17 cellular contexts compared by ENCODE assay signal in genomic region chr2:85250045-85250444, GRCh38.
DNase-seq lines count a peak whose midpoint lies in the region; ATAC-seq, FAIRE-seq and TF ChIP-seq lines count a peak whose summit lies in the region.
"Had no signal": no experiment of that assay in that cellular context is flagged by ENCODE, and none has a peak within 500 bp of the region (broad histone marks: within the 10 kb centered on the region; RNA-seq: fewer than 3 reads in every experiment).

No MANE protein-coding gene starts in this region.

- 47% methylated on average over 2 of the region's 2 CpGs for WGBS in liver
- WGBS in HepG2 (ENCODE audit: low lambda C conversion rate), result 9% methylated on average over 2 of the region's 2 CpGs
- WGBS in SK-N-SH (ENCODE audit: low lambda C conversion rate), result 91% methylated on average over 2 of the region's 2 CpGs

- H3K9ac ChIP-seq in liver (ENCODE audit: low read depth in 1 of 2, low read length in 2 of 2) (no peak overlapping the region), HepG2 (ENCODE audit: insufficient read depth, low read depth, low read length) (no peak overlapping the region), SK-N-SH (no peak overlapping the region)

- no peak for TF ChIP-seq POLR2A in HepG2 (IDR thresholded peaks at IDR 0.05; ENCODE audit: insufficient read depth in 1 of 2, low read depth in 2 of 2, low read length in 2 of 2)

- H3K9me3 ChIP-seq in liver (ENCODE audit: control insufficient read depth in 4 of 4, low read length in 3 of 4) (no peaks in the 10 kb centered on the region), HepG2 (ENCODE audit: low read length) (no peaks in the 10 kb centered on the region), SK-N-SH (no peaks in the 10 kb centered on the region)
- H3K9me3 ChIP-seq: prostate gland, testis had no signal

- H3K27ac ChIP-seq in liver (ENCODE audit: low read depth in 1 of 2, low read length in 2 of 2) (no peak overlapping the region), HepG2 (ENCODE audit: extremely low read length, insufficient read depth, low read length) (no peak overlapping the region), SK-N-SH (ENCODE audit: low read depth in 2 of 2, low read length in 1 of 2) (no peak overlapping the region)
- H3K27ac ChIP-seq: testis had no signal

- no TSS peak for BruUV-seq in HepG2 (replicated peaks; lab: Mats Ljungman, UMichigan)

- H3K27me3 ChIP-seq in liver (ENCODE audit: control insufficient read depth in 4 of 4, insufficient read depth in 4 of 4, low read length in 3 of 4) (no peaks in the 10 kb centered on the region), HepG2 (ENCODE audit: control insufficient read depth in 1 of 2, insufficient read depth in 2 of 2, low read length in 2 of 2) (peaks cover 0 to 55% of the 10 kb centered on the region in 2 experiments; a peak in 4 of 5 replicates), SK-N-SH (ENCODE audit: insufficient read depth) (no peaks in the 10 kb centered on the region)
- H3K27me3 ChIP-seq: testis had no signal

- no peak overlapping the region for H3K4me3 Mint-ChIP-seq in endothelial cell (ENCODE audit: unreplicated experiment)
- H3K4me3 Mint-ChIP-seq: activated naive CD8-positive, alpha-beta T cell treated with anti-CD3 and anti-CD28 coated beads, Interleukin-2, amount 10 ng/mL, durations not matched to agents 7 days and 5 days; activated T-cell treated with anti-CD3 and anti-CD28 coated beads, Interleukin-2, amount 50 U/mL, for 24 hours; central memory CD8-positive, alpha-beta T cell had no signal

- no peak for FAIRE-seq in HepG2 (lab: Jason Lieb, UNC)

- peaks cover 7% of the 10 kb centered on the region for H3F3A ChIP-seq in SK-N-SH (replicated peaks; ENCODE audit: insufficient read depth)

- CTCF ChIA-PET in HepG2 (lab: Yijun Ruan, JAX; ENCODE audit: low intra/inter-chr PET ratio, low total read pairs), result no interaction called here
- CTCF ChIA-PET in SK-N-SH (lab: Yijun Ruan, JAX), result interaction anchor here (1.2 to 3.9 kb wide), 7 partner anchors 17 to 324 kb away, joined by 3 to 17 read pairs (median 5); no protein-coding TSS in a partner anchor

- peak overlapping the region; percentile 94 for H3K27ac Mint-ChIP-seq in endothelial cell (ENCODE audit: unreplicated experiment)
- H3K27ac Mint-ChIP-seq: activated naive CD8-positive, alpha-beta T cell treated with anti-CD3 and anti-CD28 coated beads, Interleukin-2, amount 10 ng/mL, durations not matched to agents 7 days and 5 days; activated T-cell treated with anti-CD3 and anti-CD28 coated beads, Interleukin-2, amount 50 U/mL, for 24 hours had no signal

- TF ChIP-seq CTCF in liver (IDR thresholded peaks at IDR 0.05; ENCODE audit: low read depth, low read length, missing input control) (no peak), HepG2 (CRISPR knock-in tag; IDR thresholded peaks at IDR 0.05) (no peak), endothelial cell (IDR thresholded peaks at IDR 0.05; ENCODE audit: unreplicated experiment) (no peak), SK-N-SH (IDR thresholded peaks at IDR 0.05) (no peak)

- no peaks in the 10 kb centered on the region for H3K36me3 Mint-ChIP-seq in endothelial cell (ENCODE audit: low read depth, unreplicated experiment)
- H3K36me3 Mint-ChIP-seq: activated naive CD8-positive, alpha-beta T cell treated with anti-CD3 and anti-CD28 coated beads, Interleukin-2, amount 10 ng/mL, durations not matched to agents 7 days and 5 days had no signal

- no peaks in the 10 kb centered on the region for H4K20me1 ChIP-seq in HepG2 (ENCODE audit: insufficient read depth, low read length)
- no peaks in the 10 kb centered on the region for H4K20me1 ChIP-seq in SK-N-SH (ENCODE audit: insufficient read depth)

- H3K9me2 ChIP-seq in SK-N-SH, result no peaks in the 10 kb centered on the region

- TF ChIP-seq RAD21 in liver (IDR thresholded peaks at IDR 0.05), result peak in 1 of 2 donors; percentile 31
- no peak for TF ChIP-seq RAD21 in HepG2 (CRISPR knock-in tag; IDR thresholded peaks at IDR 0.05)
- TF ChIP-seq RAD21 in SK-N-SH (IDR thresholded peaks at IDR 0.05; ENCODE audit: low read length), result no peak

- H3K4me1 ChIP-seq in liver (ENCODE audit: control insufficient read depth in 4 of 4, insufficient read depth in 4 of 4, low read length in 3 of 4) (peaks cover 3 to 16% (median 14%) of the 10 kb centered on the region in 4 donors), HepG2 (ENCODE audit: insufficient read depth, low read length) (no peaks in the 10 kb centered on the region), SK-N-SH (ENCODE audit: control insufficient read depth in 1 of 2, insufficient read depth in 2 of 2, low read depth in 1 of 2, low read length in 1 of 2) (peaks cover 41 to 44% of the 10 kb centered on the region in 2 experiments)
- H3K4me1 ChIP-seq: prostate gland had no signal

- DNase-seq in HepG2 (ENCODE audit: low spot score) (no peak), endothelial cell (ENCODE audit: low spot score) (no peak), myocyte (ENCODE audit: low read depth) (peak; percentile 33), SK-N-SH (no peak), CD1c-positive myeloid dendritic cell (ENCODE audit: extremely low spot score) (no peak), KBM-7 (no peak)
- DNase-seq: activated CD4-positive, alpha-beta T cell treated with anti-CD3 and anti-CD28 coated beads, Interleukin-2, amount 50 U/mL, for 4 hours; activated naive CD8-positive, alpha-beta T cell treated with anti-CD3 and anti-CD28 coated beads, Interleukin-2, amount 10 ng/mL, durations not matched to agents 7 days and 5 days; activated T-cell treated with anti-CD3 and anti-CD28 coated beads, Interleukin-2, amount 50 U/mL, for 24 hours; islet precursor cell; MV-4-11; SIG-M5; testis had no signal

- in situ Hi-C loops in HepG2 (cut with HindIII; ENCODE audit: extremely low pct_ligation_motif_present, low pct_unique_long_range_greater_than_20kb) (no loop called here), KBM-7 (cut with MboI; ENCODE audit: low pct_unique_long_range_greater_than_20kb, low sequenced_read_pairs) (no loop called here)

- no peak overlapping the region for H3K4me2 ChIP-seq in HepG2 (ENCODE audit: low read depth, low read length)
- H3K4me2 ChIP-seq in SK-N-SH, result no peak overlapping the region

- H3K9me3 Mint-ChIP-seq in endothelial cell (ENCODE audit: unreplicated experiment), result no peaks in the 10 kb centered on the region
- H3K9me3 Mint-ChIP-seq: activated naive CD8-positive, alpha-beta T cell treated with anti-CD3 and anti-CD28 coated beads, Interleukin-2, amount 10 ng/mL, durations not matched to agents 7 days and 5 days; activated T-cell treated with anti-CD3 and anti-CD28 coated beads, Interleukin-2, amount 50 U/mL, for 24 hours; central memory CD8-positive, alpha-beta T cell had no signal

- intact Hi-C loops in HepG2 (cut with micrococcal nuclease; ENCODE audit: unreplicated experiment), result no loop called here

- ATAC-seq in HepG2, result no peak
- no peak for ATAC-seq in GM19452 (IDR thresholded peaks at IDR 0.05; ENCODE audit: unreplicated experiment)

- H3K4me1 Mint-ChIP-seq in endothelial cell (ENCODE audit: unreplicated experiment), result peaks cover 82% of the 10 kb centered on the region
- H3K4me1 Mint-ChIP-seq: activated naive CD8-positive, alpha-beta T cell treated with anti-CD3 and anti-CD28 coated beads, Interleukin-2, amount 10 ng/mL, durations not matched to agents 7 days and 5 days; central memory CD8-positive, alpha-beta T cell had no signal

- no peak overlapping the region for H3K4me3 ChIP-seq in liver (ENCODE audit: low read depth in 1 of 3, low read length in 3 of 3)
- H3K4me3 ChIP-seq in HepG2 (replicated peaks in 1 of 3; ENCODE audit: insufficient read depth in 1 of 3, low read depth in 2 of 3, low read length in 3 of 3), result no peak overlapping the region
- no peak overlapping the region for H3K4me3 ChIP-seq in SK-N-SH (ENCODE audit: low read depth in 2 of 2, low read length in 1 of 2)
- H3K4me3 ChIP-seq: prostate gland, testis had no signal

- H3K36me3 ChIP-seq in liver (ENCODE audit: control insufficient read depth in 4 of 4, insufficient read depth in 3 of 4, low read depth in 1 of 4, low read length in 3 of 4) (no peaks in the 10 kb centered on the region), HepG2 (replicated peaks in 1 of 2; ENCODE audit: control insufficient read depth in 1 of 2, insufficient read depth in 2 of 2, low read length in 2 of 2) (no peaks in the 10 kb centered on the region), SK-N-SH (replicated peaks in 1 of 2; ENCODE audit: control insufficient read depth in 1 of 2, insufficient read depth in 2 of 2, low read length in 1 of 2) (no peaks in the 10 kb centered on the region)
- H3K36me3 ChIP-seq: prostate gland had no signal

- POLR2A ChIA-PET in HepG2 (lab: Yijun Ruan, JAX) (no interaction called here), SK-N-SH (lab: Yijun Ruan, JAX) (no interaction called here)

- no peak overlapping the region for H2AFZ ChIP-seq in HepG2 (ENCODE audit: low read length)
- no peak overlapping the region for H2AFZ ChIP-seq in SK-N-SH (ENCODE audit: low read depth)

- TF ChIP-seq EP300 in HepG2 (IDR thresholded peaks at IDR 0.05; ENCODE audit: low read depth in 2 of 2, low read length in 2 of 2) (no peak), HepG2 (CRISPR knock-in tag; IDR thresholded peaks at IDR 0.05; ENCODE audit: borderline replicate concordance) (no peak), SK-N-SH (IDR thresholded peaks at IDR 0.05; ENCODE audit: borderline replicate concordance in 1 of 2, low read depth in 1 of 2, low read length in 1 of 2) (no peak)

- H3K79me2 ChIP-seq in HepG2 (ENCODE audit: insufficient read depth, low read length) (no peaks in the 10 kb centered on the region), SK-N-SH (ENCODE audit: insufficient read depth) (no peaks in the 10 kb centered on the region; the same call in 1 of the 2 replicates)

- peaks cover 17% of the 10 kb centered on the region for H3K27me3 Mint-ChIP-seq in endothelial cell (ENCODE audit: unreplicated experiment)
- H3K27me3 Mint-ChIP-seq: activated T-cell treated with anti-CD3 and anti-CD28 coated beads, Interleukin-2, amount 50 U/mL, for 24 hours had no signal

TF ChIP-seq in liver, 16 proteins besides CTCF, POLR2A, EP300 and RAD21 (continues in another document):
- TF ChIP-seq GABPA (IDR thresholded peaks at IDR 0.05 in 1 of 2, conservative IDR thresholded peaks at IDR 0.05 in 1 of 2), result no peak
- TF ChIP-seq YY1 (IDR thresholded peaks at IDR 0.05), result no peak
- TF ChIP-seq TAF1 (conservative IDR thresholded peaks at IDR 0.05), result no peak
- TF ChIP-seq EGR1 (IDR thresholded peaks at IDR 0.05; ENCODE audit: low read depth in 2 of 2), result peak in 1 of 2 donors; percentile 66

TF ChIP-seq in HepG2, 621 proteins besides CTCF, POLR2A, EP300 and RAD21 (continues in another document):
- no peak for TF ChIP-seq AHR (CRISPR knock-in tag; IDR thresholded peaks at IDR 0.05)
- TF ChIP-seq ZNF264 (CRISPR knock-in tag; IDR thresholded peaks at IDR 0.05), result no peak
- TF ChIP-seq ZNF329 (CRISPR knock-in tag; IDR thresholded peaks at IDR 0.05; ENCODE audit: low read depth), result no peak

TF ChIP-seq in SK-N-SH, 30 proteins besides CTCF, POLR2A, EP300 and RAD21 (continues in another document):
- no peak for TF ChIP-seq TEAD4 (IDR thresholded peaks at IDR 0.05; ENCODE audit: borderline replicate concordance, insufficient read depth)
